11 cellular contexts compared by ENCODE assay signal in the genomic region with DNA sequence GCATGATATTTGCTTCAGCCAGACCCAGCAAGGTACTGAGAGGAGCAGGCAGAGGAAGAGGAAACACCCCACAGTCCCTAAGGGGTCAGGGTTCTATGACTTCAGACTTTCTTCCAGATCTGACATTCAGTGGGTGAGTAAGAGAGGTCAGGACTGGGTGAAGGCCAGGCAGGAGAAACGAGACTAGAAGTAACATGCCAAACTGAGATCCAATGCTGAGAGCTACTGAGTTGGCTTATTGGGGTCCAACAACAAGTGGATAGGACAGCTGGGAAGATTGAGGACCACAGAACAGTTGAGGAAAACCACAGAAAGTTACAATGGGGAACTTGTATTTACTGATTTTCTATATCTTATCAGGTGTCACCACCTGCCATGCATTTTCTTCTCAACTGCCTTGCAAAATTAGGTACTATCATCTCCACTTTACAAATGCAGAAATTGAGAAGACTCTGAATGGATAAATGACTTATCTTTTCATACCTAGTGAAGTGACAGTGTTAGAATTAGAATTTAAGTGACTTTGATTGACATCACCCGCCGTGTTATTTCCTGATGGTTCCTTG. TPM values are rescaled to one million over a fixed set of nuclear protein-coding genes. Genes with fewer than 3 reads are reported as not detected.
DNase-seq lines count a peak whose midpoint lies in the region; ATAC-seq and TF ChIP-seq lines count a peak whose summit lies in the region.
"Had no signal": no experiment of that assay in that cellular context is flagged by ENCODE, and none has a peak within 500 bp of the region (broad histone marks: within the 10 kb centered on the region; RNA-seq: fewer than 3 reads in every experiment).

No MANE protein-coding gene starts in this region.

- TF ChIP-seq RAD21 in IMR-90 (IDR thresholded peaks at IDR 0.05; ENCODE audit: low read length) = no peak

- TF ChIP-seq POLR2A in IMR-90 (IDR thresholded peaks at IDR 0.05; ENCODE audit: low read depth, low read length) (no peak), sigmoid colon (IDR thresholded peaks at IDR 0.05) (no peak)

- H3K4ac ChIP-seq in IMR-90 (ENCODE audit: low read depth, low read length) = peak overlapping the region; percentile 70; the same call in 1 of the 2 replicates

- BruUV-seq in IMR-90 (replicated peaks; lab: Mats Ljungman, UMichigan) = no TSS peak

- H3K36me3 ChIP-seq in IMR-90 (ENCODE audit: control insufficient read depth, insufficient read depth, low read length) (no peaks in the 10 kb centered on the region), sigmoid colon (no peaks in the 10 kb centered on the region)

- peak overlapping the region; percentile 3; the same call in 1 of the 2 replicates for H2AK5ac ChIP-seq in IMR-90 (ENCODE audit: low read depth, low read length)

- H3K27ac ChIP-seq in IMR-90 (ENCODE audit: insufficient read depth, low read length) = no peak overlapping the region
- peak overlapping the region in 3 of 4 donors; percentile 25 to 63 (median 57) for H3K27ac ChIP-seq in sigmoid colon

- DNase-seq in IMR-90 = no peak
- no peak for DNase-seq in sigmoid colon
- no peak for DNase-seq in omental fat pad (ENCODE audit: low spot score)
- no peak for DNase-seq in A172 (ENCODE audit: low spot score)
- DNase-seq in NCI-H1105 treated with DMSO at 0.1 percent for 48 hours (lab: John Stamatoyannopoulos, UW) = no peak
- DNase-seq: activated CD8-positive, alpha-beta T cell treated with anti-CD3 and anti-CD28 coated beads for 36 hours; HCEC 1CT; NCI-H1417 treated with DMSO at 0.1 percent for 48 hours had no signal

- H2BK15ac ChIP-seq in IMR-90 (ENCODE audit: low read depth, low read length) = peak overlapping the region; percentile 2; the same call in 1 of the 3 replicates

- TF ChIP-seq CTCF in IMR-90 (conservative IDR thresholded peaks at IDR 0.05; ENCODE audit: low read depth, low read length) (no peak), sigmoid colon (IDR thresholded peaks at IDR 0.05) (no peak), omental fat pad (IDR thresholded peaks at IDR 0.05) (no peak)

- ATAC-seq in GM19043 (IDR thresholded peaks at IDR 0.05; ENCODE audit: low read depth, unreplicated experiment) (peak; percentile 80), HG02610 (IDR thresholded peaks at IDR 0.05; ENCODE audit: unreplicated experiment) (peak; percentile 84), IMR-90 (ENCODE audit: low read depth) (no peak), omental fat pad (ENCODE audit: low FRiP score) (no peak)
- ATAC-seq: activated CD8-positive, alpha-beta T cell treated with anti-CD3 and anti-CD28 coated beads for 36 hours had no signal

- H3K56ac ChIP-seq in IMR-90 (ENCODE audit: extremely low read depth, insufficient read depth, low read length) = no peak overlapping the region

- no peak overlapping the region for H2AK9ac ChIP-seq in IMR-90 (replicated peaks; ENCODE audit: low read depth, low read length, poor library complexity)

- TF ChIP-seq EP300 in sigmoid colon (IDR thresholded peaks at IDR 0.05) = no peak

- no peak overlapping the region for H4K8ac ChIP-seq in IMR-90 (ENCODE audit: low read depth in 2 of 2, low read length in 2 of 2)

- H3K4me1 ChIP-seq in IMR-90 (ENCODE audit: control insufficient read depth, insufficient read depth, low read length) = peaks cover 11% of the 10 kb centered on the region
- peaks cover 0 to 21% (median 7%) of the 10 kb centered on the region in 4 donors for H3K4me1 ChIP-seq in sigmoid colon

- dilution Hi-C loops in IMR-90 (cut with HindIII; ENCODE audit: low sequenced_read_pairs, unreplicated experiment) = no loop called here

- 83% methylated on average over 1 of the region's 3 CpGs; no CpG with 5 or more reads in 1 of the 2 experiments for WGBS in IMR-90 (ENCODE audit: extremely low coverage in 2 of 2, insufficient read length in 1 of 2), 2 experiments
- WGBS in sigmoid colon, 2 donors = 84 to 90% methylated on average over 3 of the region's 3 CpGs

- H4K20me1 ChIP-seq in IMR-90 (ENCODE audit: insufficient read depth, low read length) = no peaks in the 10 kb centered on the region

- H3K4me3 ChIP-seq in IMR-90 (ENCODE audit: insufficient read depth, low read depth, low read length) (no peak overlapping the region), sigmoid colon (no peak overlapping the region)
- H3K4me3 ChIP-seq: skin epidermis had no signal

- no peak overlapping the region; the same call in 1 of the 2 replicates for H4K5ac ChIP-seq in IMR-90 (ENCODE audit: low read depth, low read length)

- H4K91ac ChIP-seq in IMR-90 (ENCODE audit: insufficient read depth, low read depth, low read length) = peak overlapping the region; percentile 4; the same call in 1 of the 2 replicates

- H2BK5ac ChIP-seq in IMR-90 (ENCODE audit: low read depth, low read length, poor library complexity, severe bottlenecking) = no peak overlapping the region

- no peak overlapping the region for H2AFZ ChIP-seq in IMR-90 (replicated peaks; ENCODE audit: low read length, poor library complexity)

- H3K27me3 ChIP-seq in IMR-90 (ENCODE audit: control insufficient read depth, insufficient read depth, low read length) (no peaks in the 10 kb centered on the region), sigmoid colon (no peaks in the 10 kb centered on the region)

- H3K18ac ChIP-seq in IMR-90 (ENCODE audit: low read depth, low read length) = no peak overlapping the region

- peak overlapping the region; percentile 88; the same call in 1 of the 2 replicates for H2BK120ac ChIP-seq in IMR-90 (ENCODE audit: low read depth, low read length)

- in situ Hi-C loops in IMR-90 (cut with MboI; ENCODE audit: low sequenced_read_pairs) = no loop called here

- H3K9me1 ChIP-seq in IMR-90 (ENCODE audit: insufficient read depth, low read length) = peaks cover 9% of the 10 kb centered on the region

- CTCF ChIA-PET in IMR-90 (lab: Yijun Ruan, JAX) = no interaction called here

- no peak overlapping the region for H3K4me2 ChIP-seq in IMR-90 (ENCODE audit: low read depth, low read length)

- 0 out of 2 replicates have a peak overlapping the region, but pooled peaks have one; percentile 22 for H3K23ac ChIP-seq in IMR-90 (ENCODE audit: low read depth, low read length)

- H3K79me1 ChIP-seq in IMR-90 (ENCODE audit: low read depth in 1 of 2, low read length in 2 of 2) = no peaks in the 10 kb centered on the region; a peak in 1 of 4 replicates

- intact Hi-C loops in IMR-90 (cut with micrococcal nuclease) (no loop called here), sigmoid colon (cut with DNase I) (no loop called here)

- peak overlapping the region; percentile 45; the same call in 1 of the 2 replicates for H2BK20ac ChIP-seq in IMR-90 (ENCODE audit: low read depth, low read length)

- H3K14ac ChIP-seq in IMR-90 (replicated peaks; ENCODE audit: low read depth, low read length) = peak overlapping the region; percentile 73; the same call in 1 of the 2 replicates

- H3K9me3 ChIP-seq in IMR-90 (ENCODE audit: control insufficient read depth, insufficient read depth, low read length) (no peaks in the 10 kb centered on the region), sigmoid colon (no peaks in the 10 kb centered on the region)

- POLR2A ChIA-PET in IMR-90 (lab: Charles Lee; ENCODE audit: unreplicated experiment) = no interaction called here

- H3K9ac ChIP-seq in IMR-90 (ENCODE audit: low read depth, low read length) = no peak overlapping the region

TF ChIP-seq in IMR-90, 13 proteins besides CTCF, POLR2A, EP300 and RAD21:
- no peak for TF ChIP-seq ELK1 (IDR thresholded peaks at IDR 0.05; ENCODE audit: borderline replicate concordance, low read depth, low read length)
- TF ChIP-seq MXI1 (IDR thresholded peaks at IDR 0.05; ENCODE audit: borderline replicate concordance, low read depth, low read length) = no peak
- no peak for TF ChIP-seq BHLHE40 (IDR thresholded peaks at IDR 0.05; ENCODE audit: low read depth, low read length)
- TF ChIP-seq MAZ (IDR thresholded peaks at IDR 0.05; ENCODE audit: borderline replicate concordance, low read depth, low read length) = no peak
- no peak for TF ChIP-seq RCOR1 (IDR thresholded peaks at IDR 0.05; ENCODE audit: insufficient replicate concordance, low read length)
- TF ChIP-seq CEBPB (IDR thresholded peaks at IDR 0.05; ENCODE audit: low read depth, low read length) = no peak
- TF ChIP-seq CHD1 (IDR thresholded peaks at IDR 0.05; ENCODE audit: low read depth, low read length) = no peak
- TF ChIP-seq NFE2L2 (IDR thresholded peaks at IDR 0.05; ENCODE audit: low read depth, low read length) = no peak
- TF ChIP-seq RFX5 (IDR thresholded peaks at IDR 0.05; ENCODE audit: low read depth, low read length) = no peak
- no peak for TF ChIP-seq MAFK (IDR thresholded peaks at IDR 0.05; ENCODE audit: low read depth, low read length)
- no peak for TF ChIP-seq SMC3 (IDR thresholded peaks at IDR 0.05; ENCODE audit: low read depth, low read length)
- no peak for TF ChIP-seq FOS (IDR thresholded peaks at IDR 0.05; ENCODE audit: low read depth, low read length)
- TF ChIP-seq USF2 (IDR thresholded peaks at IDR 0.05; ENCODE audit: low read depth, low read length) = no peak

RNA-seq across cellular contexts. Expression of gene HIVEP1, which starts 43.8 kb away (rescaled TPM):
- total RNA-seq in IMR-90 (2012; rRNA removed) (16.7 and 17.2 TPM in 2 replicates), sigmoid colon (10 to 100 TPM; 13.2 to 28.5 (median 19.4) TPM), omental fat pad (10 to 100 TPM; 21.6 to 59.4 (median 34.5) TPM)
- polyA plus RNA-seq in IMR-90 (2012; rRNA removed) (13.0 and 14.4 TPM in 2 replicates), sigmoid colon (10 to 100 TPM in 1 of 3 donors, 1 to 10 TPM in 2; 4.6 to 10.5 (median 4.8) TPM)
- polyA plus RNA-seq in IMR-90 (2012; cell fraction: cytosol; rRNA removed) = 7.3 and 8.8 TPM in 2 replicates
- 32.2 and 33.4 TPM in 2 replicates for polyA plus RNA-seq in IMR-90 (2012; cell fraction: nucleus; rRNA removed; ENCODE audit: low replicate concordance)
- total RNA-seq in A172 (2014; rRNA removed; shearing (Covaris generic)) = 18.9 and 32.2 TPM in 2 replicates

Comparison
In these comparisons a context has a peak if more than half of its experiments do, and no peak if none do; other contexts are left out.
1. ATAC-seq: peak in GM19043 (single experiment) and HG02610 (single experiment); none in IMR-90 (single experiment) and omental fat pad (single experiment).